8 cellular contexts compared by ENCODE assay signal in genomic region chr9:127869310-127870152, GRCh38. TPM values are rescaled to one million over a fixed set of nuclear protein-coding genes. Genes with fewer than 3 reads are reported as not detected.
DNase-seq lines count a peak whose midpoint lies in the region; ATAC-seq and TF ChIP-seq lines count a peak whose summit lies in the region.

No MANE protein-coding gene starts in this region.

- DNase-seq in Caki2 (ENCODE audit: low read depth) (peak; percentile 75), HEK293T (ENCODE audit: extremely low spot score) (peak; percentile 92), NCI-H2227 (lab: John Stamatoyannopoulos, UW; ENCODE audit: unreplicated experiment) (peak; percentile 84), cardiac fibroblast (ENCODE audit: low read depth in 2 of 2) (peak; percentile 87 to 88), kidney glomerular epithelial cell (lab: John Stamatoyannopoulos, UW) (peak; percentile 56)
- peak; percentile 69 for DNase-seq in activated CD4-positive, CD25-positive, alpha-beta regulatory T cell treated with anti-CD3 and anti-CD28 coated beads, Interleukin-2, amount 50 U/mL, for 16 hours (ENCODE audit: low read depth, low spot score)
- peak; percentile 89 for DNase-seq in stimulated activated CD4-positive, alpha-beta T cell treated with anti-CD3 and anti-CD28 coated beads, Interleukin-2, amount 100 ng/mL, for 24 hours

- POLR2A ChIA-PET in HEK293T (lab: Yijun Ruan, JAX): interaction anchor here (0.7 to 1.5 kb wide), 3 partner anchors 52 to 135 kb away, joined by 3 to 6 read pairs (median 5); partner anchors contain the start of gene TOR2A

- in situ Hi-C loops in Caki2 (cut with HindIII; ENCODE audit: low pct_unique_long_range_greater_than_20kb, low sequenced_read_pairs): no loop called here

- H3K4me3 ChIP-seq in cardiac fibroblast (replicated peaks in 1 of 2; ENCODE audit: low read depth in 2 of 2, low read length in 2 of 2): no peak overlapping the region

- peak; percentile 98 for TF ChIP-seq CTCF in cardiac fibroblast (IDR thresholded peaks at IDR 0.05; ENCODE audit: low read depth, low read length)

- CTCF ChIA-PET in HEK293T (lab: Yijun Ruan, JAX): interaction anchor here (0.6 to 1.9 kb wide), 14 partner anchors 9 to 992 kb away, joined by 3 to 9 read pairs (median 4); partner anchors contain the start of gene TOR2A

- no peak for ATAC-seq in HG03342 (IDR thresholded peaks at IDR 0.05; ENCODE audit: unreplicated experiment)

TF ChIP-seq in HEK293T, 16 proteins besides CTCF, POLR2A, EP300 and RAD21:
- TF ChIP-seq NFRKB (IDR thresholded peaks at IDR 0.05) (no peak), ZNF384 (IDR thresholded peaks at IDR 0.05) (no peak), SUZ12 (IDR thresholded peaks at IDR 0.05) (no peak), FOXM1 (IDR thresholded peaks at IDR 0.05; ENCODE audit: borderline replicate concordance) (no peak), L3MBTL2 (conservative IDR thresholded peaks at IDR 0.05) (no peak), PKNOX1 (IDR thresholded peaks at IDR 0.05) (no peak), CTBP1 (IDR thresholded peaks at IDR 0.05; ENCODE audit: borderline replicate concordance) (no peak), ELF4 (IDR thresholded peaks at IDR 0.05) (no peak), ARNT (IDR thresholded peaks at IDR 0.05) (no peak), BHLHE40 (IDR thresholded peaks at IDR 0.05; ENCODE audit: borderline replicate concordance) (no peak), TARDBP (IDR thresholded peaks at IDR 0.05) (no peak), SP1 (IDR thresholded peaks at IDR 0.05) (no peak)
TF ChIP-seq in HEK293T: peak in this region for 0.

RNA-seq across cellular contexts. Expression of gene AK1, which starts 7.9 kb away (rescaled TPM):
- 32.4 and 51.2 TPM in 2 replicates for total RNA-seq in Caki2 (2014; rRNA removed; shearing (Covaris generic); ENCODE audit: low replicate concordance)

RNA-seq across cellular contexts. Expression of gene ENG, which starts 15.1 kb away (rescaled TPM):
- total RNA-seq in Caki2 (2014; rRNA removed; shearing (Covaris generic); ENCODE audit: low replicate concordance): 2.1 and 5.2 TPM in 2 replicates

RNA-seq across cellular contexts. Expression of gene ST6GALNAC6, which starts 29.9 kb away (rescaled TPM):
- total RNA-seq in Caki2 (2014; rRNA removed; shearing (Covaris generic); ENCODE audit: low replicate concordance): 22.8 and 27.4 TPM in 2 replicates

RNA-seq across cellular contexts. Expression of gene ST6GALNAC4, which starts 47.3 kb away (rescaled TPM):
- total RNA-seq in Caki2 (2014; rRNA removed; shearing (Covaris generic); ENCODE audit: low replicate concordance): 18.1 and 22.2 TPM in 2 replicates
